In genomic region chr1:241592273-241592958, GRCh38 we compare ENCODE assay signal across 8 cellular contexts. TPM values are rescaled to one million over a fixed set of nuclear protein-coding genes. Genes with fewer than 3 reads are reported as not detected.
DNase-seq lines count a peak whose midpoint lies in the region; ATAC-seq and TF ChIP-seq lines count a peak whose summit lies in the region.

No MANE protein-coding gene starts in this region.

- no peaks in the 10 kb centered on the region for H3K9me3 ChIP-seq in left lung

- peaks cover 0 to 15% of the 10 kb centered on the region in 2 donors for H3K36me3 ChIP-seq in left lung

- H3K27ac ChIP-seq in left lung: no peak overlapping the region

- peaks cover 44% of the 10 kb centered on the region for H3K4me1 Mint-ChIP-seq in HFFc6 (ENCODE audit: low read depth)

- peak overlapping the region; percentile 41 for H3K4me3 Mint-ChIP-seq in HFFc6

- peak overlapping the region; percentile 68 for H3K27ac Mint-ChIP-seq in HFFc6

- intact Hi-C loops in left lung (cut with DNase I): no loop called here

- peaks cover 5% of the 10 kb centered on the region; the same call in 1 of the 2 replicates for H3K36me3 Mint-ChIP-seq in HFFc6 (ENCODE audit: low read depth)

- no peaks in the 10 kb centered on the region for H3K27me3 ChIP-seq in left lung

- ATAC-seq in GM18517 (IDR thresholded peaks at IDR 0.05; ENCODE audit: unreplicated experiment) (peak; percentile 65), left lung (peak; percentile 26), HG03108 (IDR thresholded peaks at IDR 0.05; ENCODE audit: unreplicated experiment) (no peak)

- no peaks in the 10 kb centered on the region for H3K9me3 Mint-ChIP-seq in HFFc6

- TF ChIP-seq CTCF in HFFc6 (IDR thresholded peaks at IDR 0.05) (no peak), NB4 (IDR thresholded peaks at IDR 0.05; ENCODE audit: low read depth, low read length) (no peak), left lung (IDR thresholded peaks at IDR 0.05) (no peak)

- H3K4me3 ChIP-seq in NB4 (ENCODE audit: low read depth, low read length) (no peak overlapping the region), left lung (no peak overlapping the region)

- TF ChIP-seq POLR2A in NB4 (IDR thresholded peaks at IDR 0.05; ENCODE audit: extremely low read depth, insufficient read length): no peak

- DNase-seq in HFFc6 (peak; percentile 94), NB4 (ENCODE audit: low read depth) (peak; percentile 40), left lung (no peak), OCI-M2 (lab: John Stamatoyannopoulos, UW; ENCODE audit: unreplicated experiment) (no peak), superior temporal gyrus (ENCODE audit: extremely low spot score) (no peak), occipital lobe (lab: John Stamatoyannopoulos, UW) (no peak)

- no peaks in the 10 kb centered on the region for H3K4me1 ChIP-seq in left lung

- H3K27me3 Mint-ChIP-seq in HFFc6 (ENCODE audit: insufficient read depth): no peaks in the 10 kb centered on the region

RNA-seq across cellular contexts. Expression of gene CHML, which starts 47.8 kb away (rescaled TPM):
- total RNA-seq in HFFc6 (2021; fragmentation: NEBNext Ultra II Directional; extraction: Animal tissue kit (Norgen Biotek cat#: 25700)): 10 to 100 TPM; 15.2 to 17.9 (median 16.5) TPM
- total RNA-seq in left lung (10 to 100 TPM in 1 of 2 donors, 1 to 10 TPM in 1; 9.8 to 13.5 TPM), occipital lobe (69.6 TPM)

RNA-seq across cellular contexts. Expression of gene OPN3, which starts 47.8 kb away (rescaled TPM):
- 10 to 100 TPM in 2 of 6 experiments, 1 to 10 TPM in 4; 7.3 to 13.1 (median 9.7) TPM for total RNA-seq in HFFc6 (2021; fragmentation: NEBNext Ultra II Directional; extraction: Animal tissue kit (Norgen Biotek cat#: 25700))
- total RNA-seq in left lung (10 to 100 TPM; 16.9 to 27.3 TPM), occipital lobe (9.5 TPM)

RNA-seq across cellular contexts. Expression of gene WDR64, which starts 59.7 kb away (rescaled TPM):
- total RNA-seq in HFFc6 (2021; fragmentation: NEBNext Ultra II Directional; extraction: Animal tissue kit (Norgen Biotek cat#: 25700)): not detected
- total RNA-seq in left lung: not detected
- not detected for total RNA-seq in occipital lobe

Comparison
In these comparisons a context has a peak if more than half of its experiments do, and no peak if none do; other contexts are left out.
1. DNase-seq: peak in HFFc6 (single experiment) and NB4 (single experiment); none in left lung (0 of 2), OCI-M2 (single experiment), superior temporal gyrus (single experiment) and occipital lobe (single experiment).